9 cellular contexts compared by ENCODE assay signal in the genomic region with DNA sequence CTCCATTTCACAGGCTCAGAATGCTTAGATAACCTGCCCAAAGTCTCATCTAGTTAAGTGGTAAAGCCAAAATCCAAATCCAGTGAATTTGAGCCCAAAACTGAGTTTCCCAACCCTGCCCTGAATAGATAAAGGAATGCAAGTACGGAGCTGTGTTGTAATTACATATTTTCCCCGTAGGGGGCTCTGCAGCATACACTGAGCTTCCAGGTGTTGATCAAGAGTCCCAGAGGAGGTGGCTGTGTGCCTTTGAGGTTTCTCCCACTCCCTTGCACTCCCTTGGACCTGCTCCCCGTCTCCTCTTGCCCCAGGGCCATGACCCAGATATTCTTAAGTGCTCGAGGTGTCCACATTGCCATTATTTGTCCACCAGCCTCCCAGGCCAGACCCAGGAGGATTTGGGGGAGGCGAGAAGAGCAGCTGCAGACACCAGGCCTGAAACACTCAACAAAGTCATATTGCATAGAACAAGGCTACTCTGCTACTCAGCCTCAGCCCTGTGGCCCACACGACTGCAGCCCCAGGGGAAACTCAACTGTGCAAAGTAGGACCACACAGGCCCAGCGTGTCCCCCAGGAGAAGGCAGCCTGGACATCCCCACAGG. TPM values are rescaled to one million over a fixed set of nuclear protein-coding genes. Genes with fewer than 3 reads are reported as not detected.
DNase-seq lines count a peak whose midpoint lies in the region; ATAC-seq and TF ChIP-seq lines count a peak whose summit lies in the region.
"Had no signal": no experiment of that assay in that cellular context is flagged by ENCODE, and none has a peak within 500 bp of the region (broad histone marks: within the 10 kb centered on the region; RNA-seq: fewer than 3 reads in every experiment).

No MANE protein-coding gene starts in this region.

- H3K4me2 ChIP-seq in GM23248 (ENCODE audit: unreplicated experiment) (no peak overlapping the region), OCI-LY7 (ENCODE audit: low read length) (no peak overlapping the region)

- H3K9me2 ChIP-seq in GM23248 (ENCODE audit: insufficient read depth) (no peaks in the 10 kb centered on the region), OCI-LY7 (ENCODE audit: insufficient read depth, low read length) (no peaks in the 10 kb centered on the region)

- 13 to 24% methylated on average over 7 of the region's 7 CpGs for WGBS in GM23248 (ENCODE audit: low coverage in 1 of 2, low lambda C conversion rate in 2 of 2, missing lambda C conversion rate in 2 of 2), 2 experiments

- H3K9ac ChIP-seq in GM23248 = no peak overlapping the region

- intact Hi-C loops in OCI-LY7 (cut with micrococcal nuclease; ENCODE audit: unreplicated experiment) = loop anchor here (1.0 to 5.0 kb wide), 3 partner anchors 53 to 350 kb away; no protein-coding TSS in a partner anchor

- no peaks in the 10 kb centered on the region for H3K36me3 Mint-ChIP-seq in mesothelial cell of epicardium

- in situ Hi-C loops in GM23248 (cut with MboI) = no loop called here

- no TSS peak for BruUV-seq in OCI-LY7 (replicated peaks; lab: Mats Ljungman, UMichigan)

- POLR2A ChIA-PET in BJ (lab: Charles Lee) = no interaction called here
- POLR2A ChIA-PET in OCI-LY7 (lab: Charles Lee) = interaction anchor here (2.0 to 2.4 kb wide), 2 partner anchors 59 to 102 kb away, joined by 6 to 8 read pairs; no protein-coding TSS in a partner anchor

- H2AFZ ChIP-seq in GM23248 (no peak overlapping the region), OCI-LY7 (ENCODE audit: low read length) (no peak overlapping the region)

- H3K9me3 ChIP-seq in GM23248 (ENCODE audit: low read depth) (no peaks in the 10 kb centered on the region), OCI-LY7 (ENCODE audit: low read length) (no peaks in the 10 kb centered on the region)

- DNase-seq in BJ (ENCODE audit: low read depth) (no peak), GM23248 (peak; percentile 10), OCI-LY7 (ENCODE audit: low spot score) (peak; percentile 81), amniotic epithelial cell (ENCODE audit: low read depth) (peak; percentile 33), mesothelial cell of epicardium (ENCODE audit: low spot score in 2 of 2, unreplicated experiment in 2 of 2) (no peak), UCSD-AML1 (lab: John Stamatoyannopoulos, UW; ENCODE audit: unreplicated experiment) (no peak), kidney glomerular epithelial cell (lab: John Stamatoyannopoulos, UW) (no peak)

- H3K4me1 ChIP-seq in GM23248 (ENCODE audit: insufficient read depth) = no peaks in the 10 kb centered on the region
- H3K4me1 ChIP-seq in OCI-LY7 (ENCODE audit: insufficient read depth, low read length, poor library complexity, severe bottlenecking) = peaks cover 19% of the 10 kb centered on the region

- H3K27me3 ChIP-seq in BJ (ENCODE audit: control insufficient read depth, insufficient read depth, low read length) (no peaks in the 10 kb centered on the region; the same call in 1 of the 2 replicates), GM23248 (replicated peaks; ENCODE audit: insufficient read depth) (0 out of 2 replicates have a peak, but pooled peaks cover 5% of the 10 kb centered on the region)

- no peaks in the 10 kb centered on the region for H3K79me2 ChIP-seq in GM23248 (ENCODE audit: insufficient read depth)
- no peaks in the 10 kb centered on the region for H3K79me2 ChIP-seq in OCI-LY7 (ENCODE audit: insufficient read depth, low read depth, low read length)

- ATAC-seq in HG03097 (IDR thresholded peaks at IDR 0.05; ENCODE audit: low FRiP score, unreplicated experiment) = no peak

- H3K27me3 Mint-ChIP-seq in mesothelial cell of epicardium (ENCODE audit: low read depth) = no peaks in the 10 kb centered on the region

- H3K4me3 ChIP-seq in BJ (ENCODE audit: low read depth, low read length) (no peak overlapping the region), GM23248 (no peak overlapping the region), OCI-LY7 (ENCODE audit: low read depth, low read length, poor library complexity, severe bottlenecking) (no peak overlapping the region)

- H3F3A ChIP-seq in GM23248 (ENCODE audit: insufficient read depth) = no peaks in the 10 kb centered on the region

- no peak overlapping the region for H3K27ac Mint-ChIP-seq in mesothelial cell of epicardium

- H4K20me1 ChIP-seq in GM23248 (ENCODE audit: insufficient read depth) = no peaks in the 10 kb centered on the region
- H4K20me1 ChIP-seq in OCI-LY7 (ENCODE audit: insufficient read depth, low read length) = no peaks in the 10 kb centered on the region

- TF ChIP-seq CTCF in BJ (IDR thresholded peaks at IDR 0.05; ENCODE audit: insufficient read depth, low read depth, low read length) (peak; percentile 29), OCI-LY7 (conservative IDR thresholded peaks at IDR 0.05; ENCODE audit: low read length) (peak; percentile 88), mesothelial cell of epicardium (IDR thresholded peaks at IDR 0.05; ENCODE audit: unreplicated experiment) (peak; percentile 57)

- no peak overlapping the region for H3K27ac ChIP-seq in GM23248
- H3K27ac ChIP-seq in OCI-LY7 (ENCODE audit: low read depth, low read length, poor library complexity, severe bottlenecking) = no peak overlapping the region

- no peak overlapping the region for H3K4me3 Mint-ChIP-seq in mesothelial cell of epicardium

- no peaks in the 10 kb centered on the region for H3K9me3 Mint-ChIP-seq in mesothelial cell of epicardium

- peaks cover 33% of the 10 kb centered on the region for H3K4me1 Mint-ChIP-seq in mesothelial cell of epicardium

- CTCF ChIA-PET in BJ (lab: Yijun Ruan, JAX) (interaction anchor here (0.8 to 2.4 kb wide), 3 partner anchors 10 to 177 kb away, joined by 3 to 14 read pairs (median 4); a partner anchor contains a TSS), OCI-LY7 (lab: Charles Lee; ENCODE audit: unreplicated experiment) (interaction anchor here (0.9 to 2.6 kb wide), 5 partner anchors 9 to 176 kb away, joined by 3 to 10 read pairs (median 6); a partner anchor contains a TSS)

- no peaks in the 10 kb centered on the region for H3K36me3 ChIP-seq in BJ (ENCODE audit: control insufficient read depth, insufficient read depth, low read length)
- no peaks in the 10 kb centered on the region for H3K36me3 ChIP-seq in GM23248 (ENCODE audit: low read depth)
- H3K36me3 ChIP-seq in OCI-LY7 (ENCODE audit: insufficient read depth, low read length) = no peaks in the 10 kb centered on the region

RNA-seq across cellular contexts. Expression of a gene that starts 18.4 kb away (rescaled TPM):
- polyA plus RNA-seq in BJ (2011; rRNA removed) (not detected in 2 replicates), GM23248 (2016; fragmentation: Nextera tagmentation; extraction: Ambion mirVana) (not detected in 2 replicates)
- not detected in 2 replicates for polyA minus RNA-seq in BJ (2011; rRNA and poly(A)+ RNA removed)
- not detected in 2 replicates for total RNA-seq in GM23248 (2014; rRNA removed; shearing (Covaris generic))
- 23.7 and 28.4 TPM in 2 replicates for total RNA-seq in OCI-LY7 (2014; rRNA removed; shearing (Covaris generic))
- total RNA-seq in OCI-LY7 (2022) (40.2 and 42.8 TPM in 2 replicates), mesothelial cell of epicardium (not detected in 3 replicates)
- total RNA-seq: temporal lobe had no signal

RNA-seq across cellular contexts. Expression of a gene that starts 38.5 kb away (rescaled TPM):
- polyA plus RNA-seq in BJ (2011; rRNA removed) (not detected in 2 replicates), GM23248 (2016; fragmentation: Nextera tagmentation; extraction: Ambion mirVana) (not detected in 2 replicates)
- polyA minus RNA-seq in BJ (2011; rRNA and poly(A)+ RNA removed) = not detected in 2 replicates
- not detected in 2 replicates for total RNA-seq in GM23248 (2014; rRNA removed; shearing (Covaris generic))
- total RNA-seq in OCI-LY7 (2014; rRNA removed; shearing (Covaris generic)) = not detected in 2 replicates
- total RNA-seq in OCI-LY7 (2022) (not detected in 2 replicates), mesothelial cell of epicardium (not detected in 3 replicates)

Comparison
In these comparisons a context has a peak if more than half of its experiments do, and no peak if none do; other contexts are left out.
1. DNase-seq: peak in GM23248 (single experiment), OCI-LY7 (single experiment) and amniotic epithelial cell (single experiment); none in BJ (single experiment), mesothelial cell of epicardium (0 of 2), UCSD-AML1 (single experiment) and kidney glomerular epithelial cell (single experiment).
2. CTCF ChIP-seq: peak in every context shown above with its lines; median percentile 88 in OCI-LY7; 57 in mesothelial cell of epicardium; 29 in BJ.
3. RNA of a gene that starts 18.4 kb away (total RNA-seq): 23.7 to 42.8 TPM in OCI-LY7; not detected in GM23248 and not detected in mesothelial cell of epicardium; every median in the first group is over 10 times any median in the second.